ENCODE assay signal across 21 cellular contexts in the genomic region with DNA sequence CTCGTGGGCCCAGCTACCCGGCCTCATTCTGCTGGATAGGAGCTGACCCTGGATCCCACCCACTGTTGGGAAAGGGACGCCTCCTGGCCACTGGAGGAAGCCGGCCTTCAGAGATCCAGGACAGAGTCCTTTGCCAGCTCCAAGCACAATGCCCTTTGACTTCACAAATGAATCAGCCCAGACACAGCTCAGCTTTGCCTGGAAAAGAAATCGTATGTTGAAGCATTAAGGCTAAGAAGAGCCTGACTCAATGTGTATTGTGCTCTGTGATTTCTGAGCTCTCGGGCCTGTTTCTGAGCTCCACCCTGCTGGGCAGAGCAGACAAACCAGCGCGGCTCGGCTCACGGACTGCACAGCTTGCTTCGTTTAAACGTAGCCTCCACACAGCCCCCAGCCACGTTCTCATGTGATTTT.
A peak's percentile ranks its signal among the peaks of the same experiment; 100 is the strongest.
DNase-seq lines count a peak whose midpoint lies in the region; ATAC-seq, FAIRE-seq and TF ChIP-seq lines count a peak whose summit lies in the region.
"Had no signal": no experiment of that assay in that cellular context is flagged by ENCODE, and none has a peak within 500 bp of the region (broad histone marks: within the 10 kb centered on the region; RNA-seq: fewer than 3 reads in every experiment).

No MANE protein-coding gene starts in this region.

- H3K27ac Mint-ChIP-seq in mesothelial cell of epicardium: no peak overlapping the region
- H3K27ac Mint-ChIP-seq: activated naive CD8-positive, alpha-beta T cell; effector memory CD8-positive, alpha-beta T cell; type B pancreatic cell had no signal

- ATAC-seq in pancreas (peak in 3 of 4 donors; percentile 22 to 66 (median 27)), GM21367 (IDR thresholded peaks at IDR 0.05; ENCODE audit: unreplicated experiment) (no peak)
- ATAC-seq: activated T-cell treated with anti-CD3 and anti-CD28 coated beads, Interleukin-2, amount 50 U/mL, for 4 hours; effector memory CD8-positive, alpha-beta T cell; GM12878 had no signal

- H3K4me1 Mint-ChIP-seq in mesothelial cell of epicardium: peaks cover 8% of the 10 kb centered on the region

- no peak overlapping the region for H3K4me3 Mint-ChIP-seq in mesothelial cell of epicardium
- H3K4me3 Mint-ChIP-seq: activated naive CD8-positive, alpha-beta T cell; activated T-cell treated with anti-CD3 and anti-CD28 coated beads, Interleukin-2, amount 50 U/mL, for 4 hours; effector memory CD8-positive, alpha-beta T cell; type B pancreatic cell had no signal

- H3K9me3 ChIP-seq in SK-N-MC (ENCODE audit: low read depth, low read length) (no peaks in the 10 kb centered on the region; the same call in 1 of the 2 replicates), pancreas (no peaks in the 10 kb centered on the region)

- no peaks in the 10 kb centered on the region for H3K36me3 ChIP-seq in ACC112 (ENCODE audit: insufficient read depth, low read length)
- H3K36me3 ChIP-seq in SK-N-MC (ENCODE audit: insufficient read depth, low read length): no peaks in the 10 kb centered on the region
- H3K36me3 ChIP-seq in pancreas: no peaks in the 10 kb centered on the region

- H3K79me2 ChIP-seq in ACC112 (ENCODE audit: control insufficient read depth, insufficient read depth, low read length, unreplicated experiment): no peaks in the 10 kb centered on the region

- H3K4me1 ChIP-seq in ACC112 (ENCODE audit: control insufficient read depth, insufficient read depth, low read length, unreplicated experiment): no peaks in the 10 kb centered on the region
- H3K4me1 ChIP-seq in pancreas: no peaks in the 10 kb centered on the region

- H3K9me3 Mint-ChIP-seq in mesothelial cell of epicardium: peaks cover 13% of the 10 kb centered on the region

- H3K9ac ChIP-seq in SK-N-MC (ENCODE audit: insufficient read length): peak overlapping the region; percentile 38

- no peaks in the 10 kb centered on the region for H3K27me3 Mint-ChIP-seq in mesothelial cell of epicardium (ENCODE audit: low read depth)
- H3K27me3 Mint-ChIP-seq: activated naive CD8-positive, alpha-beta T cell; effector memory CD8-positive, alpha-beta T cell; type B pancreatic cell had no signal

- TF ChIP-seq CTCF in fibroblast of mammary gland (conservative IDR thresholded peaks at IDR 0.05; ENCODE audit: control insufficient read depth, insufficient read depth, low read depth, low read length): no peak
- TF ChIP-seq CTCF in pancreas (IDR thresholded peaks at IDR 0.05): no peak
- no peak for TF ChIP-seq CTCF in mesothelial cell of epicardium (IDR thresholded peaks at IDR 0.05; ENCODE audit: unreplicated experiment)

- FAIRE-seq in pancreas (lab: Jason Lieb, UNC): no peak
- FAIRE-seq: GM12878, RCC 7860 had no signal

- H3K27me3 ChIP-seq in ACC112 (ENCODE audit: insufficient read depth, low read length) (peaks cover 3% of the 10 kb centered on the region; the same call in 1 of the 2 replicates), pancreas (no peaks in the 10 kb centered on the region)

- 88 to 89% methylated on average over 13 of the region's 13 CpGs for WGBS in pancreas, 2 donors

- DNase-seq in SK-N-MC (ENCODE audit: low read depth, low spot score) (no peak), fibroblast of mammary gland (ENCODE audit: low read depth) (peak; percentile 73), pancreas (no peak), activated T-cell treated with anti-CD3 and anti-CD28 coated beads for 4 hours (no peak), mesothelial cell of epicardium (ENCODE audit: low spot score in 2 of 2, unreplicated experiment in 2 of 2) (no peak), NOMO-1 (lab: John Stamatoyannopoulos, UW; ENCODE audit: unreplicated experiment in 2 of 2) (no peak)
- DNase-seq: ACHN; activated CD4-positive, alpha-beta T cell treated with anti-CD3 and anti-CD28 coated beads, Interleukin-2, amount 50 U/mL, for 4 hours; activated T-cell treated with anti-CD3 and anti-CD28 coated beads, Interleukin-2, amount 50 U/mL, for 4 hours; central memory CD4-positive, alpha-beta T cell; effector memory CD8-positive, alpha-beta T cell; NCI-H1092; NCI-H82; stimulated activated CD4-positive, alpha-beta T cell treated with anti-CD3 and anti-CD28 coated beads, Interleukin-4, amount 100 ng/mL, for 1 hour; SW 1271 had no signal

- intact Hi-C loops in pancreas (cut with DNase I): no loop called here

- H3K4me3 ChIP-seq in ACC112 (ENCODE audit: low read depth, low read length) (no peak overlapping the region), SK-N-MC (no peak overlapping the region), fibroblast of mammary gland (ENCODE audit: control insufficient read depth, low read depth, low read length) (no peak overlapping the region), pancreas (no peak overlapping the region)
- H3K4me3 ChIP-seq: GM12878 had no signal

- H2AFZ ChIP-seq in ACC112 (ENCODE audit: low read length, unreplicated experiment): peak overlapping the region; percentile 25

- H3K27ac ChIP-seq in ACC112 (ENCODE audit: low read depth, low read length) (no peak overlapping the region), SK-N-MC (peak overlapping the region; percentile 61; the same call in 1 of the 2 replicates), pancreas (no peak overlapping the region)

- peaks cover 2% of the 10 kb centered on the region for H3K36me3 Mint-ChIP-seq in mesothelial cell of epicardium
- H3K36me3 Mint-ChIP-seq: activated naive CD8-positive, alpha-beta T cell had no signal
